In the genomic region with DNA sequence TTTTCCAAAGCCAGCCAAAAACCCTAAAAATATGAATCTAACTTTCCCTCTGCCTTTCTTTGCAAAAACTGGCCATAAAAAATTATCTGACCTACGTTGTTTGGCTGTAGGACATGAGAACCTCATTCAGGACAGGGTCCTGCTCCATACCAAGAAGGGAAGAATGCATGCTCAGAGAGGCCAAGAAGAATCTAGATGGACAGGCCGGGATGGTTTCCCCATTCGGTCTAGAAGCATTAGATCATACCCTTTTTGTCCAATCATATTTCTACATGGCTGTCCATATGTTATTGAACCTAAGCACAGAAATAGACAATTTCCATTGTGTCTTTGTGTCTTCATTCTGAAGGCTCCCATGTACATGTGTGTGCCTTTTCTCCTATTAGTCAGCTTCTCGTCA, we compare ENCODE assay signal across 27 cellular contexts.
DNase-seq lines count a peak whose midpoint lies in the region; FAIRE-seq lines count a peak whose summit lies in the region.
"Had no signal": no experiment of that assay in that cellular context is flagged by ENCODE, and none has a peak within 500 bp of the region (broad histone marks: within the 10 kb centered on the region; RNA-seq: fewer than 3 reads in every experiment).

No MANE protein-coding gene starts in this region.

- H2BK120ac ChIP-seq in trophoblast cell (ENCODE audit: insufficient read depth, low read length, poor library complexity), result no peak overlapping the region

- H3K4ac ChIP-seq in trophoblast cell (ENCODE audit: low read depth, low read length), result no peak overlapping the region

- H2AFZ ChIP-seq in trophoblast cell (ENCODE audit: insufficient read depth, low read length, poor library complexity), result no peak overlapping the region

- no peak overlapping the region for H4K91ac ChIP-seq in trophoblast cell (ENCODE audit: low read depth, low read length)

- H3K9ac ChIP-seq in trophoblast cell (ENCODE audit: low read length), result no peak overlapping the region
- H3K9ac ChIP-seq: BLaER1; BLaER1 treated with 17β-estradiol and CSF1 and Interleukin-3, amounts not matched to agents 10 nM and 100 nM had no signal

- H3K36me3 ChIP-seq in trophoblast cell (ENCODE audit: control insufficient read depth in 1 of 2, insufficient read depth in 2 of 2, low read length in 2 of 2), result no peaks in the 10 kb centered on the region
- H3K36me3 ChIP-seq: BE2C; BLaER1; BLaER1 treated with 17β-estradiol and CSF1 and Interleukin-3, amounts not matched to agents 10 nM and 100 nM had no signal

- no peak for FAIRE-seq in urothelium cell line (lab: Jason Lieb, UNC)
- FAIRE-seq: A549, D721Med had no signal

- H3K79me2 ChIP-seq in trophoblast cell (ENCODE audit: control insufficient read depth, insufficient read depth, low read length, poor library complexity), result no peaks in the 10 kb centered on the region

- no peak overlapping the region for H3K4me3 ChIP-seq in trophoblast cell (ENCODE audit: low read depth, low read length)
- H3K4me3 ChIP-seq: A549; BLaER1; BLaER1 treated with 17β-estradiol and CSF1 and Interleukin-3, amounts not matched to agents 10 nM and 100 nM had no signal

- DNase-seq in trophoblast cell, result peak; percentile 67 to 83
- DNase-seq in urothelium cell line (ENCODE audit: low spot score), result no peak
- DNase-seq: 8988T; ACHN; AML-193; BE2C; C1 segment of cervical spinal cord; Caco-2; Calu3; CD4-positive, alpha-beta memory T cell; CD4-positive, alpha-beta T cell; CD4-positive, CD25-positive, alpha-beta regulatory T cell; CD8-positive, alpha-beta memory T cell; CD8-positive, alpha-beta T cell; COR-L47; DMS 273 treated with DMSO at 0.1 percent for 48 hours; DMS153; DMS79; DMS79 treated with DMSO at 0.1 percent for 48 hours; DND-41; EL had no signal

- no peak overlapping the region for H3K27ac ChIP-seq in trophoblast cell (ENCODE audit: low read depth, low read length)
- H3K27ac ChIP-seq: 22Rv1; A549; BLaER1; BLaER1 treated with 17β-estradiol and CSF1 and Interleukin-3, amounts not matched to agents 10 nM and 100 nM; C4-2B had no signal

- no peak overlapping the region for H4K12ac ChIP-seq in trophoblast cell (ENCODE audit: low read depth, low read length)

- no peak overlapping the region for H3K14ac ChIP-seq in trophoblast cell (ENCODE audit: low read length)

- H2AK5ac ChIP-seq in trophoblast cell (ENCODE audit: low read length), result no peak overlapping the region

- no peak overlapping the region for H3K23ac ChIP-seq in trophoblast cell (ENCODE audit: low read length)

- H4K8ac ChIP-seq in trophoblast cell (ENCODE audit: low read depth, low read length), result no peak overlapping the region

- no peak overlapping the region for H3K4me2 ChIP-seq in trophoblast cell (ENCODE audit: low read length)
- H3K4me2 ChIP-seq: A549; BLaER1; BLaER1 treated with 17β-estradiol and CSF1 and Interleukin-3, amounts not matched to agents 10 nM and 100 nM had no signal

- no peak overlapping the region for H2BK5ac ChIP-seq in trophoblast cell (ENCODE audit: low read depth, low read length, poor library complexity)

- H3K27me3 ChIP-seq in trophoblast cell (ENCODE audit: insufficient read depth, low read length), result no peaks in the 10 kb centered on the region
- H3K27me3 ChIP-seq: BE2C; BLaER1; BLaER1 treated with 17β-estradiol and CSF1 and Interleukin-3, amounts not matched to agents 10 nM and 100 nM had no signal

- no peak overlapping the region for H2BK12ac ChIP-seq in trophoblast cell (ENCODE audit: low read length)

- no peaks in the 10 kb centered on the region for H3K9me3 ChIP-seq in trophoblast cell (ENCODE audit: insufficient read depth, low read depth, low read length)
- H3K9me3 ChIP-seq: A549; BE2C; BLaER1; BLaER1 treated with 17β-estradiol and CSF1 and Interleukin-3, amounts not matched to agents 10 nM and 100 nM; Caco-2 had no signal

- H3K79me1 ChIP-seq in trophoblast cell (ENCODE audit: low read length), result no peaks in the 10 kb centered on the region

- no peak overlapping the region for H3K18ac ChIP-seq in trophoblast cell (ENCODE audit: low read length)

- H3K4me1 ChIP-seq in trophoblast cell (ENCODE audit: control insufficient read depth in 1 of 2, insufficient read depth in 2 of 2, low read length in 2 of 2), result no peaks in the 10 kb centered on the region
- H3K4me1 ChIP-seq: A549; BE2C; BLaER1; BLaER1 treated with 17β-estradiol and CSF1 and Interleukin-3, amounts not matched to agents 10 nM and 100 nM; Caco-2 had no signal

- no CpG with 5 or more reads among the region's 4 CpGs for WGBS in trophoblast cell (ENCODE audit: extremely low coverage, insufficient coverage, insufficient read length)
